In genomic region chr10:97355571-97355975, GRCh38 we compare ENCODE assay signal across 7 cellular contexts. TPM values are rescaled to one million over a fixed set of nuclear protein-coding genes. Genes with fewer than 3 reads are reported as not detected.
DNase-seq lines count a peak whose midpoint lies in the region; ATAC-seq and TF ChIP-seq lines count a peak whose summit lies in the region.

No MANE protein-coding gene starts in this region.

- TF ChIP-seq CTCF in H9 (conservative IDR thresholded peaks at IDR 0.05): peak; percentile 72

- no peak overlapping the region for H3K9ac ChIP-seq in H9 (ENCODE audit: extremely low read depth, insufficient read length, low read length)

- H3K4me2 ChIP-seq in H9 (ENCODE audit: insufficient read depth, insufficient read length, low read length): no peak overlapping the region

- H3K14ac ChIP-seq in H9 (ENCODE audit: insufficient read depth, low read length): no peak overlapping the region

- H3K79me1 ChIP-seq in H9 (ENCODE audit: insufficient read depth, low read depth, low read length, poor library complexity, severe bottlenecking): no peaks in the 10 kb centered on the region

- no peak overlapping the region for H3K56ac ChIP-seq in H9 (ENCODE audit: insufficient read length, low read depth, low read length)

- H3K9me3 Mint-ChIP-seq in H9: no peaks in the 10 kb centered on the region
- H3K9me3 Mint-ChIP-seq in stimulated activated effector memory CD8-positive, alpha-beta T cell treated with anti-CD3 and anti-CD28 coated beads, Interleukin-12 subunit alpha, Interleukin-12 subunit beta, amount 100 ng/mL, for 72 hours: no peaks in the 10 kb centered on the region

- no peaks in the 10 kb centered on the region for H3K23me2 ChIP-seq in H9 (ENCODE audit: insufficient read length, low read depth, low read length, poor library complexity, severe bottlenecking)

- intact Hi-C loops in left ventricle myocardium superior (cut with micrococcal nuclease): no loop called here

- H2BK20ac ChIP-seq in H9 (ENCODE audit: low read depth, low read length, poor library complexity, severe bottlenecking): no peak overlapping the region

- no peak overlapping the region for H3K23ac ChIP-seq in H9 (ENCODE audit: insufficient read length, low read depth, low read length)

- H2BK5ac ChIP-seq in H9 (ENCODE audit: insufficient read length, low read length): no peak overlapping the region

- DNase-seq in H9: no peak
- peak; percentile 39 for DNase-seq in UCSD-AML1 (lab: John Stamatoyannopoulos, UW; ENCODE audit: unreplicated experiment)
- no peak for DNase-seq in left ventricle myocardium superior
- no peak for DNase-seq in stimulated activated effector memory CD8-positive, alpha-beta T cell treated with anti-CD3 and anti-CD28 coated beads, Interleukin-12 subunit alpha, Interleukin-12 subunit beta, amount 100 ng/mL, for 72 hours (ENCODE audit: low spot score in 2 of 2)
- DNase-seq in NCI-H446 (lab: John Stamatoyannopoulos, UW): no peak
- DNase-seq in activated T-cell treated with anti-CD3 and anti-CD28 coated beads, Interleukin-2, amount 50 U/mL, for 48 hours: no peak

- no peak overlapping the region for H2BK15ac ChIP-seq in H9 (ENCODE audit: low read depth, low read length)

- WGBS in H9 (ENCODE audit: extremely low coverage, insufficient read length, low lambda C conversion rate): no CpG with 5 or more reads among the region's 5 CpGs

- H4K20me1 ChIP-seq in H9 (ENCODE audit: control insufficient read depth, insufficient read depth, insufficient read length): no peaks in the 10 kb centered on the region

- H2BK12ac ChIP-seq in H9 (ENCODE audit: insufficient read length, low read depth, low read length): no peak overlapping the region

- H3K79me2 ChIP-seq in H9 (ENCODE audit: insufficient read depth, low read length): no peaks in the 10 kb centered on the region

- no peaks in the 10 kb centered on the region; the same call in 1 of the 2 replicates for H3K27me3 ChIP-seq in H9 (ENCODE audit: insufficient read depth, low read length)

- H3K18ac ChIP-seq in H9 (ENCODE audit: insufficient read length, low read depth, low read length): no peak overlapping the region

- no peaks in the 10 kb centered on the region for H3K9me3 ChIP-seq in H9 (ENCODE audit: control insufficient read depth, low read depth, low read length)

- H3K27me3 Mint-ChIP-seq in H9 (ENCODE audit: low read depth): no peaks in the 10 kb centered on the region; the same call in 1 of the 2 replicates

- no peak overlapping the region for H4K5ac ChIP-seq in H9 (ENCODE audit: insufficient read length, low read depth, low read length)

- H2AFZ ChIP-seq in H9 (ENCODE audit: low read length): no peak overlapping the region

- H4K91ac ChIP-seq in H9 (ENCODE audit: insufficient read length, low read depth, low read length): no peak overlapping the region

- peaks cover 15 to 76% (median 37%) of the 10 kb centered on the region in 3 experiments; a peak in 6 of 7 replicates for H3K36me3 Mint-ChIP-seq in H9 (ENCODE audit: insufficient read depth in 1 of 3, low read depth in 3 of 3)
- peaks cover 59% of the 10 kb centered on the region for H3K36me3 Mint-ChIP-seq in stimulated activated effector memory CD8-positive, alpha-beta T cell treated with anti-CD3 and anti-CD28 coated beads, Interleukin-12 subunit alpha, Interleukin-12 subunit beta, amount 100 ng/mL, for 72 hours

- H2BK120ac ChIP-seq in H9 (ENCODE audit: low read depth, low read length, poor library complexity, severe bottlenecking): no peak overlapping the region

- peak overlapping the region; percentile 70 to 94 (median 87); a peak in 4 of 7 replicates for H3K27ac Mint-ChIP-seq in H9
- peak overlapping the region; percentile 68 for H3K27ac Mint-ChIP-seq in stimulated activated effector memory CD8-positive, alpha-beta T cell treated with anti-CD3 and anti-CD28 coated beads, Interleukin-12 subunit alpha, Interleukin-12 subunit beta, amount 100 ng/mL, for 72 hours

- H3K4me1 Mint-ChIP-seq in H9: peaks cover 5 to 7% of the 10 kb centered on the region in 2 experiments
- H3K4me1 Mint-ChIP-seq in stimulated activated effector memory CD8-positive, alpha-beta T cell treated with anti-CD3 and anti-CD28 coated beads, Interleukin-12 subunit alpha, Interleukin-12 subunit beta, amount 100 ng/mL, for 72 hours: peaks cover 13% of the 10 kb centered on the region

- no peaks in the 10 kb centered on the region for H3K4me1 ChIP-seq in H9 (ENCODE audit: insufficient read depth, low read length)

- H4K8ac ChIP-seq in H9 (replicated peaks; ENCODE audit: insufficient read length, low read depth, low read length): no peak overlapping the region

- ATAC-seq in left ventricle myocardium superior (peak; percentile 62), HG02759 (IDR thresholded peaks at IDR 0.05; ENCODE audit: unreplicated experiment) (no peak)
- ATAC-seq in stimulated activated effector memory CD8-positive, alpha-beta T cell treated with anti-CD3 and anti-CD28 coated beads, Interleukin-12 subunit alpha, Interleukin-12 subunit beta, amount 100 ng/mL, for 72 hours: no peak

- no peak overlapping the region for H3K27ac ChIP-seq in H9 (ENCODE audit: insufficient read length, low read depth, low read length)

- no peak overlapping the region for H3K4me3 Mint-ChIP-seq in H9
- H3K4me3 Mint-ChIP-seq in stimulated activated effector memory CD8-positive, alpha-beta T cell treated with anti-CD3 and anti-CD28 coated beads, Interleukin-12 subunit alpha, Interleukin-12 subunit beta, amount 100 ng/mL, for 72 hours: no peak overlapping the region

- no peak overlapping the region for H2AK5ac ChIP-seq in H9 (ENCODE audit: insufficient read length, low read length)

- H3T11ph ChIP-seq in H9 (ENCODE audit: low read length): no peak overlapping the region

- no peak overlapping the region for H3K4ac ChIP-seq in H9 (ENCODE audit: low read depth, low read length)

RNA-seq across cellular contexts. Expression of gene FRAT2, which starts 21.0 kb away (rescaled TPM):
- total RNA-seq in H9 (2021) (128 and 129 TPM in 2 replicates), left ventricle myocardium superior (9.0 TPM)

RNA-seq across cellular contexts. Expression of gene FRAT1, which starts 36.5 kb away (rescaled TPM):
- total RNA-seq in H9 (2021): 7.3 and 8.1 TPM in 2 replicates
- total RNA-seq in left ventricle myocardium superior: 6.8 TPM

RNA-seq across cellular contexts. Expression of gene RRP12, which starts 45.6 kb away (rescaled TPM):
- total RNA-seq in H9 (2021): 71.6 and 83.0 TPM in 2 replicates
- total RNA-seq in left ventricle myocardium superior: 11.6 TPM

Comparison
In these comparisons a context has a peak if more than half of its experiments do, and no peak if none do; other contexts are left out.
1. RNA of gene FRAT2, which starts 21.0 kb away (total RNA-seq): 128 to 129 TPM in H9; 9.0 TPM in left ventricle myocardium superior (single experiment); every median in the first group is over 10 times any median in the second.